In the genomic region with DNA sequence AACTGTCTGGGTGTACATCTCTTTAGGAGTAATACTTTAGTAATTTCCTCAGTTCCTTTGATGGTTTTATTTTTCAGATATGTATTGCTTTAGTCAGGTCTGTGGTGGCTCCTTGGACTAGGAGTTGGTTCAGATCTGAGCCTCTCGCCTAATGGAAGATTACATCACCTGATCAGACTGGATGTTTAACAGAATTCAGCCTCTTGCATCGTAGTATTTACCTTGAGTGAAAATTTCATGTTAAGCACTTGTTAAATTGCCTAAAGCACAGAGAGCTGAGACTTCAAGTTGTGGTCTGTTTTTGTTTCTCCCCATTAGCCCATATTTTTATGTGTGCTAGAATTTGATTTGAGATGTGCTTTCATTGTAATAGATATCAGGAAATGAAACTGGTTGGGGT, we compare ENCODE assay signal across 3 cellular contexts.
TF ChIP-seq lines count a peak whose summit lies in the region.

No MANE protein-coding gene starts in this region.

TF ChIP-seq in A549, 52 proteins besides CTCF, POLR2A, EP300 and RAD21:
- TF ChIP-seq SREBF2 (IDR thresholded peaks at IDR 0.05), result no peak
TF ChIP-seq in A549: peak in this region for 0.

TF ChIP-seq in IMR-90, 13 proteins besides CTCF, POLR2A, EP300 and RAD21:
- TF ChIP-seq FOS (IDR thresholded peaks at IDR 0.05; ENCODE audit: low read depth, low read length) (no peak), CEBPB (IDR thresholded peaks at IDR 0.05; ENCODE audit: low read depth, low read length) (peak; percentile 62)
TF ChIP-seq in IMR-90: peak in this region for 1.

TF ChIP-seq in K562, 482 proteins besides CTCF, POLR2A, EP300 and RAD21:
- TF ChIP-seq SMAD1 (IDR thresholded peaks at IDR 0.05; ENCODE audit: low read depth, low read length, partially characterized antibody), result no peak
- TF ChIP-seq, protein P1, sequence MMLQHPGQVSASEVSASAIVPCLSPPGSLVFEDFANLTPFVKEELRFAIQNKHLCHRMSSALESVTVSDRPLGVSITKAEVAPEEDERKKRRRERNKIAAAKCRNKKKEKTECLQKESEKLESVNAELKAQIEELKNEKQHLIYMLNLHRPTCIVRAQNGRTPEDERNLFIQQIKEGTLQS (IDR thresholded peaks at IDR 0.05), result 0 out of 2 replicates have a peak, but pooled peaks have one; percentile 36
- TF ChIP-seq, protein P1 (CRISPR knock-in tag; conservative IDR thresholded peaks at IDR 0.05), result no peak
- no peak for TF ChIP-seq RFX1 (IDR thresholded peaks at IDR 0.05)
- no peak for TF ChIP-seq SIRT6 (IDR thresholded peaks at IDR 0.05; ENCODE audit: low read depth, low read length)
- TF ChIP-seq, protein P2, sequence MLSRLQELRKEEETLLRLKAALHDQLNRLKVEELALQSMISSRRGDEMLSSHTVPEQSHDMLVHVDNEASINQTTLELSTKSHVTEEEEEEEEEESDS (CRISPR knock-in tag; IDR thresholded peaks at IDR 0.05), result no peak
- TF ChIP-seq NFE2 (IDR thresholded peaks at IDR 0.05; ENCODE audit: low read depth), result no peak
